In the genomic region with DNA sequence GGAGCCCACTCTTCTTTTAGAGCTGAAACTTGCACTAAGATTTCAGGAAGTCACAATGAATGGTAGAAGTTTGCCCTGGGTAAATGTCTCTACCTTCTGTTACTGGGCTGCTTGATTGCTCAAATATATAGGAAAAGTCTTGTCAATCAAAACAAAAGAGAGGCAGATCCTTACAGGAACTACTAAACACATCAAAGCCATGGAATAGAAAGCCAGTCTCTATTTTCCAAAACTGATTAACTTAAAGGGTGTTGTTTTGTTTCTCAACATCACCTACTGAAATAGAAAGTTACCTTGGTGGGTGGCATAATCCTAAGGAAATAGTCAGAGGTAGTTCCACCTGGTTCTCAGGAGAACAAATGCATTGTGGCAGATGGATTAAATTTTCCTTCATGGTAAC, we compare ENCODE assay signal across 39 cellular contexts. TPM values are rescaled to one million over a fixed set of nuclear protein-coding genes. Genes with fewer than 3 reads are reported as not detected.
"Had no signal": no experiment of that assay in that cellular context is flagged by ENCODE, and none has a peak within 500 bp of the region (broad histone marks: within the 10 kb centered on the region; RNA-seq: fewer than 3 reads in every experiment).

A gene with protein sequence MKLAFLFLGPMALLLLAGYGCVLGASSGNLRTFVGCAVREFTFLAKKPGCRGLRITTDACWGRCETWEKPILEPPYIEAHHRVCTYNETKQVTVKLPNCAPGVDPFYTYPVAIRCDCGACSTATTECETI (minus strand): TSS at position 101 of the 400 bp plus-strand sequence. CDS start 1,086 bp downstream, outside the sequence.

- H3K4me3 ChIP-seq: MG63 had no signal

- H3K27me3 ChIP-seq: MG63 had no signal

- DNase-seq: Karpas-422, Kasumi-1, MG63, MM.1S, MV-4-11, NCI-H1048, NCI-H1092, NCI-H1092 treated with DMSO at 0.1 percent for 48 hours, NCI-H1105, NCI-H1105 treated with DMSO at 0.1 percent for 48 hours, NCI-H1417, NCI-H1417 treated with DMSO at 0.1 percent for 48 hours, NCI-H1436, NCI-H1436 treated with DMSO at 0.1 percent for 48 hours, NCI-H146, NCI-H1694, NCI-H1694 treated with DMSO at 0.1 percent for 48 hours, NCI-H187, NCI-H187 treated with DMSO at 0.1 percent for 48 hours, NCI-H1930, NCI-H2029, NCI-H2029 treated with DMSO at 0.1 percent for 48 hours, NCI-H2081, NCI-H2081 treated with DMSO at 0.1 percent for 48 hours, NCI-H2171, NCI-H2171 treated with DMSO at 0.1 percent for 48 hours, NCI-H2227 treated with DMSO at 0.1 percent for 48 hours, NCI-H226, NCI-H345, NCI-H446, NCI-H446 treated with DMSO at 0.1 percent for 48 hours, NCI-H510A, NCI-H510A treated with DMSO at 0.1 percent for 48 hours, NCI-H524, NCI-H524 treated with DMSO at 0.1 percent for 48 hours had no signal

- H3K36me3 ChIP-seq: MG63 had no signal

- H3K9me3 ChIP-seq: MG63 had no signal

RNA-seq across cellular contexts. Expression of the gene that starts here (rescaled TPM):
- total RNA-seq: LHCN-M2, M059J, MCF 10A, NCI-H460 had no signal
